Comparison of ENCODE assay signal across 22 cellular contexts in genomic region chr1:64235133-64235532, GRCh38. TPM values are rescaled to one million over a fixed set of nuclear protein-coding genes. Genes with fewer than 3 reads are reported as not detected.
"Had no signal": no experiment of that assay in that cellular context is flagged by ENCODE, and none has a peak within 500 bp of the region (broad histone marks: within the 10 kb centered on the region; RNA-seq: fewer than 3 reads in every experiment).

No MANE protein-coding gene starts in this region.

- H3K4me1 ChIP-seq: ascending aorta, esophagus muscularis mucosa, lower lobe of right lung, tibial nerve, vagina had no signal

- H3K27me3 ChIP-seq: ascending aorta, esophagus muscularis mucosa, tibial nerve, vagina had no signal

- ATAC-seq: activated CD4-positive, CD25-positive, alpha-beta regulatory T cell treated with anti-CD3 and anti-CD28 coated beads, Interleukin-2, amount 50 U/mL, for 24 hours; activated naive CD8-positive, alpha-beta T cell treated with anti-CD3 and anti-CD28 coated beads, Interleukin-2, amount 50 U/mL, for 24 hours; activated T-cell treated with anti-CD3 and anti-CD28 coated beads, Interleukin-2, amount 50 U/mL, for 4 hours; lower lobe of right lung; natural killer cell treated with Interleukin-12 subunit alpha and Interleukin-12 subunit beta and Interleukin-15 and Interleukin-18, amount 100 ng/mL, for 72 hours; stimulated activated naive CD8-positive, alpha-beta T cell treated with anti-CD3 and anti-CD28 coated beads, Interleukin-15, Interleukin-2, amounts not matched to agents 100 U/mL and 50 U/mL, for 24 hours had no signal

- H3K36me3 Mint-ChIP-seq: activated naive CD4-positive, alpha-beta T cell treated with anti-CD3 and anti-CD28 coated beads, Interleukin-2, amount 10 ng/mL, durations not matched to agents 7 days and 5 days; natural killer cell treated with Interleukin-12 subunit alpha and Interleukin-12 subunit beta and Interleukin-15 and Interleukin-18, amount 100 ng/mL, for 72 hours had no signal

- H3K9me3 Mint-ChIP-seq: activated CD4-positive, alpha-beta T cell treated with anti-CD3 and anti-CD28 coated beads, Interleukin-2, amount 10 ng/mL, durations not matched to agents 7 days and 5 days; activated naive CD4-positive, alpha-beta T cell treated with anti-CD3 and anti-CD28 coated beads, Interleukin-2, amount 10 ng/mL, durations not matched to agents 7 days and 5 days; activated naive CD8-positive, alpha-beta T cell treated with anti-CD3 and anti-CD28 coated beads, Interleukin-2, amount 50 U/mL, for 24 hours; activated T-cell treated with anti-CD3 and anti-CD28 coated beads, Interleukin-2, amount 50 U/mL, for 4 hours; natural killer cell treated with Interleukin-12 subunit alpha and Interleukin-12 subunit beta and Interleukin-15 and Interleukin-18, amount 100 ng/mL, for 72 hours had no signal

- H3K4me3 ChIP-seq: ascending aorta, esophagus muscularis mucosa, lower lobe of right lung, tibial nerve, vagina had no signal

- H3K27ac ChIP-seq: ascending aorta, esophagus muscularis mucosa, lower lobe of right lung, tibial nerve, vagina had no signal

- H3K9me3 ChIP-seq: ascending aorta, esophagus muscularis mucosa, lower lobe of right lung, tibial nerve, vagina had no signal

- H3K4me3 Mint-ChIP-seq: activated CD4-positive, alpha-beta T cell treated with anti-CD3 and anti-CD28 coated beads, Interleukin-2, amount 10 ng/mL, durations not matched to agents 7 days and 5 days; activated naive CD4-positive, alpha-beta T cell treated with anti-CD3 and anti-CD28 coated beads, Interleukin-2, amount 10 ng/mL, durations not matched to agents 7 days and 5 days; activated naive CD8-positive, alpha-beta T cell treated with anti-CD3 and anti-CD28 coated beads, Interleukin-2, amount 50 U/mL, for 24 hours; activated T-cell treated with anti-CD3 and anti-CD28 coated beads, Interleukin-2, amount 50 U/mL, for 4 hours; natural killer cell treated with Interleukin-12 subunit alpha and Interleukin-12 subunit beta and Interleukin-15 and Interleukin-18, amount 100 ng/mL, for 72 hours had no signal

- H3K36me3 ChIP-seq: ascending aorta, esophagus muscularis mucosa, lower lobe of right lung, tibial nerve, vagina had no signal

- H3K27ac Mint-ChIP-seq: activated CD4-positive, alpha-beta T cell treated with anti-CD3 and anti-CD28 coated beads, Interleukin-2, amount 10 ng/mL, durations not matched to agents 7 days and 5 days; activated naive CD4-positive, alpha-beta T cell treated with anti-CD3 and anti-CD28 coated beads, Interleukin-2, amount 10 ng/mL, durations not matched to agents 7 days and 5 days; activated naive CD8-positive, alpha-beta T cell treated with anti-CD3 and anti-CD28 coated beads, Interleukin-2, amount 50 U/mL, for 24 hours; natural killer cell treated with Interleukin-12 subunit alpha and Interleukin-12 subunit beta and Interleukin-15 and Interleukin-18, amount 100 ng/mL, for 72 hours had no signal

- H3K4me1 Mint-ChIP-seq: activated CD4-positive, alpha-beta T cell treated with anti-CD3 and anti-CD28 coated beads, Interleukin-2, amount 10 ng/mL, durations not matched to agents 7 days and 5 days; activated naive CD4-positive, alpha-beta T cell treated with anti-CD3 and anti-CD28 coated beads, Interleukin-2, amount 10 ng/mL, durations not matched to agents 7 days and 5 days; activated naive CD8-positive, alpha-beta T cell treated with anti-CD3 and anti-CD28 coated beads, Interleukin-2, amount 50 U/mL, for 24 hours had no signal

- DNase-seq: activated CD4-positive, alpha-beta T cell treated with anti-CD3 and anti-CD28 coated beads, Interleukin-2, amount 10 ng/mL, durations not matched to agents 7 days and 5 days; activated CD8-positive, alpha-beta memory T cell treated with anti-CD3 and anti-CD28 coated beads, Interleukin-2, amount 50 U/mL, for 4 hours; activated naive CD4-positive, alpha-beta T cell treated with anti-CD3 and anti-CD28 coated beads, Interleukin-2, amount 10 ng/mL, durations not matched to agents 7 days and 5 days; activated naive CD8-positive, alpha-beta T cell treated with anti-CD3 and anti-CD28 coated beads, Interleukin-2, amount 50 U/mL, for 24 hours; activated T-cell treated with anti-CD3 and anti-CD28 coated beads, Interleukin-2, amount 50 U/mL, for 4 hours; cerebellar nuclear complex; effector CD4-positive, alpha-beta T cell; hippocampal formation; lower lobe of right lung; retina; stimulated activated CD4-positive, alpha-beta T cell treated with anti-CD3 and anti-CD28 coated beads, Interleukin-2, amount 100 ng/mL, for 24 hours; stimulated activated naive CD8-positive, alpha-beta T cell treated with anti-CD3 and anti-CD28 coated beads, Interleukin-15, Interleukin-2, amounts not matched to agents 100 U/mL and 50 U/mL, for 24 hours; substantia nigra; T-helper 1 cell had no signal

RNA-seq across cellular contexts. Expression of gene UBE2U, which starts 31.7 kb away (rescaled TPM):
- total RNA-seq: activated CD4-positive, alpha-beta T cell treated with anti-CD3 and anti-CD28 coated beads, Interleukin-2, amount 10 ng/mL, durations not matched to agents 7 days and 5 days; activated T-cell treated with anti-CD3 and anti-CD28 coated beads, Interleukin-2, amount 50 U/mL, for 4 hours; ascending aorta; esophagus muscularis mucosa; fibroblast of villous mesenchyme; lower lobe of right lung; natural killer cell treated with Interleukin-12 subunit alpha and Interleukin-12 subunit beta and Interleukin-15 and Interleukin-18, amount 100 ng/mL, for 72 hours; tibial nerve; vagina had no signal
- polyA plus RNA-seq: keratinocyte had no signal
